In the genomic region with DNA sequence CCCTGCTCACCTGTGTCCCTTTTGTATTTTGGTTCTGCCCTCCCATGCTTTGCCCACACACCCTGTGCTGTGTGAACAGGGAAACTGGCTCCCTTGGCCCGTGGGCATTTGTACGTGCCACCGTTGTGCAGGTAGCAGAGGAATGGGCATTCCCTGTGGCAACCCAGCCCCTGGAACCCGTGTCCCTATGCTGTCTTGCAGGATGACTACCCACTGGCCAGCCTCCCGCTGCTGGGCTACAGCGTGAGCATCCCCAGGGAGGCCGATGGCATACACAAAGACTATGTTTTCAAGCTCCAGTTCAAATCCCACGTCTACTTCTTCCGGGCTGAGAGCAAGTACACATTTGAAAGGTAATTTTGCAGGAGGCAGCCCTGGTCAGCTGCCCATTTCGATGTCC, we compare ENCODE assay signal across 28 cellular contexts.
"Had no signal": no experiment of that assay in that cellular context is flagged by ENCODE, and none has a peak within 500 bp of the region (broad histone marks: within the 10 kb centered on the region; RNA-seq: fewer than 3 reads in every experiment).

No MANE protein-coding gene starts in this region.

- H3K9me3 Mint-ChIP-seq: immature natural killer cell; mesothelial cell of epicardium; naive B cell; natural killer cell; nephron progenitor cell; stimulated activated memory B cell treated with anti-CD40 and anti-IgM and Interleukin-4, amounts not matched to agents 10 μg/mL and 1 μg/mL and 100 μg/mL, for 72 hours; stimulated activated naive CD8-positive, alpha-beta T cell treated with anti-CD3 and anti-CD28 coated beads, Interleukin-15, amount 100 ng/mL, for 72 hours; type B pancreatic cell had no signal

- H3K4me3 ChIP-seq: left lung, lung, pancreas, prostate gland, sigmoid colon, spleen, tibial nerve, vagina had no signal

- H3K4me1 Mint-ChIP-seq: immature natural killer cell; natural killer cell; stimulated activated memory B cell treated with anti-CD40 and anti-IgM and Interleukin-4, amounts not matched to agents 10 μg/mL and 1 μg/mL and 100 μg/mL, for 72 hours; stimulated activated naive CD8-positive, alpha-beta T cell treated with anti-CD3 and anti-CD28 coated beads, Interleukin-15, amount 100 ng/mL, for 72 hours had no signal

- H3K27ac ChIP-seq: left lung, pancreas, prostate gland, sigmoid colon, spleen, tibial nerve, vagina had no signal

- H3K27me3 ChIP-seq: left lung, pancreas, sigmoid colon, spleen, tibial nerve, vagina had no signal

- FAIRE-seq: islet of Langerhans, kidney, pancreas, small intestine had no signal

- H3K27ac Mint-ChIP-seq: stimulated activated memory B cell treated with anti-CD40 and anti-IgM and Interleukin-4, amounts not matched to agents 10 μg/mL and 1 μg/mL and 100 μg/mL, for 72 hours; stimulated activated naive CD8-positive, alpha-beta T cell treated with anti-CD3 and anti-CD28 coated beads, Interleukin-15, amount 100 ng/mL, for 72 hours had no signal

- H3K4me1 ChIP-seq: left lung, pancreas, prostate gland, sigmoid colon, spleen, tibial nerve had no signal

- DNase-seq: hypothalamus; immature natural killer cell; kidney; left colon; left lung; mesendoderm; naive B cell; natural killer cell; nephron progenitor cell; nucleus accumbens; pancreas; retina; sigmoid colon; small intestine; spleen; stimulated activated CD4-positive, alpha-beta T cell treated with anti-CD3 and anti-CD28 coated beads, Interleukin-4, amount 100 ng/mL, for 24 hours; stimulated activated naive CD4-positive, alpha-beta T cell treated with Interleukin-2 at 50 U/mL for 16 hours; stimulated activated naive CD8-positive, alpha-beta T cell treated with anti-CD3 and anti-CD28 coated beads, Interleukin-15, amount 100 ng/mL, for 72 hours; substantia nigra had no signal

- ATAC-seq: left colon; left lung; natural killer cell; pancreas; right cardiac atrium; stimulated activated memory B cell treated with anti-CD40 and anti-IgM and Interleukin-4, amounts not matched to agents 10 μg/mL and 1 μg/mL and 100 μg/mL, for 72 hours; stimulated activated naive CD8-positive, alpha-beta T cell treated with anti-CD3 and anti-CD28 coated beads, Interleukin-15, amount 100 ng/mL, for 72 hours had no signal

- H3K9me3 ChIP-seq: left lung, pancreas, prostate gland, sigmoid colon, spleen, tibial nerve, vagina had no signal

- H3K4me3 Mint-ChIP-seq: immature natural killer cell; mesothelial cell of epicardium; naive B cell; natural killer cell; nephron progenitor cell; stimulated activated memory B cell treated with anti-CD40 and anti-IgM and Interleukin-4, amounts not matched to agents 10 μg/mL and 1 μg/mL and 100 μg/mL, for 72 hours; stimulated activated naive CD8-positive, alpha-beta T cell treated with anti-CD3 and anti-CD28 coated beads, Interleukin-15, amount 100 ng/mL, for 72 hours had no signal

- H3K36me3 Mint-ChIP-seq: natural killer cell had no signal
